ENCODE assay signal across 15 cellular contexts in genomic region chr9:99966720-99967119, GRCh38.
DNase-seq lines count a peak whose midpoint lies in the region; ATAC-seq and TF ChIP-seq lines count a peak whose summit lies in the region.
"Had no signal": no experiment of that assay in that cellular context is flagged by ENCODE, and none has a peak within 500 bp of the region (broad histone marks: within the 10 kb centered on the region; RNA-seq: fewer than 3 reads in every experiment).

No MANE protein-coding gene starts in this region.

- no peaks in the 10 kb centered on the region for H3K36me3 ChIP-seq in HUES64 (ENCODE audit: insufficient read depth, low read length)
- H3K36me3 ChIP-seq in ascending aorta, result peaks cover 0 to 27% of the 10 kb centered on the region in 2 donors

- WGBS in HUES64, result 40% methylated on average over 2 of the region's 2 CpGs

- intact Hi-C loops in ascending aorta (cut with DNase I), result no loop called here

- H3K9ac ChIP-seq in HUES64 (ENCODE audit: low read depth, low read length), result no peak overlapping the region
- H3K9ac ChIP-seq: parathyroid adenoma had no signal

- DNase-seq in AG08396 (ENCODE audit: low spot score), result peak; percentile 9
- DNase-seq in astrocyte of the spinal cord (ENCODE audit: low read depth, low spot score), result peak; percentile 35
- DNase-seq in iPS-NIHi7 (ENCODE audit: extremely low spot score), result peak; percentile 75
- no peak for DNase-seq in ascending aorta (ENCODE audit: low spot score in 2 of 2)
- DNase-seq in SKM-1 (lab: John Stamatoyannopoulos, UW; ENCODE audit: unreplicated experiment), result no peak
- DNase-seq: activated CD8-positive, alpha-beta memory T cell treated with anti-CD3 and anti-CD28 coated beads, Interleukin-2, amount 10 ng/mL, durations not matched to agents 7 days and 5 days; anterior cingulate cortex; GDM1; stimulated activated CD4-positive, alpha-beta T cell treated with anti-CD3 and anti-CD28 coated beads, Interleukin-4, amount 100 ng/mL, for 1 hour; stimulated activated naive CD8-positive, alpha-beta T cell treated with anti-CD3 and anti-CD28 coated beads, Interleukin-15, amount 100 ng/mL, for 72 hours had no signal

- no peak overlapping the region for H3K4me3 ChIP-seq in HUES64 (ENCODE audit: low read length)
- no peak overlapping the region for H3K4me3 ChIP-seq in astrocyte of the spinal cord (ENCODE audit: low read depth, low read length)
- H3K4me3 ChIP-seq in ascending aorta, result no peak overlapping the region

- no peak for TF ChIP-seq CTCF in astrocyte of the spinal cord (IDR thresholded peaks at IDR 0.05; ENCODE audit: low read depth, low read length)
- no peak for TF ChIP-seq CTCF in ascending aorta (IDR thresholded peaks at IDR 0.05)

- H3K27ac ChIP-seq in HUES64 (ENCODE audit: low read depth, low read length), result peak overlapping the region; percentile 73
- no peak overlapping the region for H3K27ac ChIP-seq in ascending aorta
- H3K27ac ChIP-seq: parathyroid adenoma had no signal

- H3K9me3 ChIP-seq in HUES64 (ENCODE audit: insufficient read depth, low read depth, low read length) (no peaks in the 10 kb centered on the region), ascending aorta (no peaks in the 10 kb centered on the region)

- peaks cover 30% of the 10 kb centered on the region for H3K4me1 ChIP-seq in HUES64 (ENCODE audit: insufficient read depth, low read length)
- H3K4me1 ChIP-seq in ascending aorta, result no peaks in the 10 kb centered on the region
- H3K4me1 ChIP-seq: parathyroid adenoma had no signal

- ATAC-seq in HG03354 (IDR thresholded peaks at IDR 0.05; ENCODE audit: poor library complexity, severe bottlenecking, unreplicated experiment) (no peak), GM19452 (IDR thresholded peaks at IDR 0.05; ENCODE audit: unreplicated experiment) (no peak)
- ATAC-seq: activated CD8-positive, alpha-beta memory T cell treated with anti-CD3 and anti-CD28 coated beads, Interleukin-2, amount 10 ng/mL, durations not matched to agents 7 days and 5 days; left lobe of liver; stimulated activated naive CD8-positive, alpha-beta T cell treated with anti-CD3 and anti-CD28 coated beads, Interleukin-15, amount 100 ng/mL, for 72 hours had no signal

- in situ Hi-C loops in astrocyte of the spinal cord (cut with HindIII; ENCODE audit: low sequenced_read_pairs), result no loop called here

- H3K27me3 ChIP-seq in HUES64 (ENCODE audit: insufficient read depth, low read length), result no peaks in the 10 kb centered on the region
- H3K27me3 ChIP-seq in ascending aorta, result no peaks in the 10 kb centered on the region

Comparison
In these comparisons a context has a peak if more than half of its experiments do, and no peak if none do; other contexts are left out.
1. DNase-seq: peak in AG08396 (single experiment), astrocyte of the spinal cord (single experiment) and iPS-NIHi7 (single experiment); none in ascending aorta (0 of 2) and SKM-1 (single experiment).